In the genomic region with DNA sequence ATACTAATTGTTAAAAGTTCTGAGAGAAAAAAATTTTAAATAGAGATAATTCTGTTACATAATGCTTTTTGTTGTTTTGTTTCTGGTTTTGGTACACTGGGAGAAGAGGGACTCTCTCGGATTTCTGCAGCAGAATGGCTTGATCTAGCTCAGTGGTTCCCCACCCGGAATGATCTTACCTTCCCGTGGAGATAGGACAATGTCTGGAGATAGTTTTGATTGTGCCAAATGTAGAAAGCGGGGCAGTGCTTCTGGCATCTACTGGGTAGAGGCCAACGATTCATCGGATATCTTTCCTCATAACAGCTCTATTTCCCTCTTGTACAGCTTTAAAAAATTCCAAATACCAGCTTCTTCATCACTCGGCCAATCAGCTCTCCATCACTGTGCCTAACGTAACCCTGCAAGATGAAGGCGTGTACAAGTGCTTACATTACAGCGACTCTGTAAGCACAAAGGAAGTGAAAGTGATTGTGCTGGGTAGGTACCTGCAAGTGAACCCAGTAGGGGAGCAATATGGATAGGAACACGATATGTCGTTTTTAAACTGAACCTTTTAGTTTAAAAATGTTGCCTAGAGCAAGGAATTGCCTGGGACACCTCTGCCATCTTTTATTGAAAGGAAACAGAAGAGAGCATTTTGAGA, we compare ENCODE assay signal across 11 cellular contexts. TPM values are rescaled to one million over a fixed set of nuclear protein-coding genes. Genes with fewer than 3 reads are reported as not detected.
A peak's percentile ranks its signal among the peaks of the same experiment; 100 is the strongest.
DNase-seq lines count a peak whose midpoint lies in the region; ATAC-seq, FAIRE-seq and TF ChIP-seq lines count a peak whose summit lies in the region.
"Had no signal": no experiment of that assay in that cellular context is flagged by ENCODE, and none has a peak within 500 bp of the region (broad histone marks: within the 10 kb centered on the region; RNA-seq: fewer than 3 reads in every experiment).

No MANE protein-coding gene starts in this region.

- ATAC-seq in GM21390 (IDR thresholded peaks at IDR 0.05; ENCODE audit: unreplicated experiment), result peak; percentile 67
- peak; percentile 66 for ATAC-seq in effector memory CD8-positive, alpha-beta T cell (replicated peaks)
- ATAC-seq in sciatic nerve, result no peak
- ATAC-seq: left colon had no signal

- peak overlapping the region; percentile 62 to 69 for H3K4me3 Mint-ChIP-seq in effector memory CD8-positive, alpha-beta T cell
- no peak overlapping the region for H3K4me3 Mint-ChIP-seq in HFFc6

- peak; percentile 97 for FAIRE-seq in GM12891 (lab: Jason Lieb, UNC)

- H3K36me3 Mint-ChIP-seq in effector memory CD8-positive, alpha-beta T cell (ENCODE audit: insufficient read depth), result peaks cover 47% of the 10 kb centered on the region
- no peaks in the 10 kb centered on the region for H3K36me3 Mint-ChIP-seq in HFFc6 (ENCODE audit: low read depth)

- H3K27ac Mint-ChIP-seq in effector memory CD8-positive, alpha-beta T cell, result peak overlapping the region; percentile 81 to 98
- H3K27ac Mint-ChIP-seq in HFFc6, result no peak overlapping the region

- peak; percentile 47; the same call in 1 of the 2 replicates for TF ChIP-seq POLR2A in GM12891 (IDR thresholded peaks at IDR 0.05; ENCODE audit: low read depth, low read length)

- no peaks in the 10 kb centered on the region for H3K27me3 Mint-ChIP-seq in effector memory CD8-positive, alpha-beta T cell
- peaks cover 1% of the 10 kb centered on the region; the same call in 1 of the 2 replicates for H3K27me3 Mint-ChIP-seq in HFFc6 (ENCODE audit: insufficient read depth)

- intact Hi-C loops in sciatic nerve (cut with DNase I), result loop anchor here (5.0 to 10.0 kb wide), 2 partner anchors 57 to 149 kb away; no protein-coding TSS in a partner anchor

- no peak for TF ChIP-seq CTCF in HFFc6 (IDR thresholded peaks at IDR 0.05)

- H3K9me3 Mint-ChIP-seq in effector memory CD8-positive, alpha-beta T cell, result no peaks in the 10 kb centered on the region
- no peaks in the 10 kb centered on the region for H3K9me3 Mint-ChIP-seq in HFFc6

- DNase-seq in GM12891 (ENCODE audit: insufficient read length, low spot score) (no peak), MV-4-11 (lab: John Stamatoyannopoulos, UW) (peak; percentile 28), sciatic nerve (ENCODE audit: low spot score) (no peak), NCI-H128 (lab: John Stamatoyannopoulos, UW; ENCODE audit: unreplicated experiment) (no peak), COLO829 (ENCODE audit: low spot score) (no peak), HFFc6 (no peak)
- peak in 1 of 3 experiments; percentile 12 for DNase-seq in effector memory CD8-positive, alpha-beta T cell
- DNase-seq: effector CD8-positive, alpha-beta T cell; GF-D8; left colon had no signal

- H3K4me1 Mint-ChIP-seq in effector memory CD8-positive, alpha-beta T cell (ENCODE audit: low read depth in 2 of 2), result peaks cover 52 to 68% of the 10 kb centered on the region in 2 donors
- peaks cover 44% of the 10 kb centered on the region for H3K4me1 Mint-ChIP-seq in HFFc6 (ENCODE audit: low read depth)

TF ChIP-seq in GM12891, 5 proteins besides CTCF, POLR2A, EP300 and RAD21:
- peak; percentile 6; the same call in 1 of the 2 replicates for TF ChIP-seq TAF1 (IDR thresholded peaks at IDR 0.05; ENCODE audit: low read depth, low read length)
- TF ChIP-seq SPI1 (IDR thresholded peaks at IDR 0.05; ENCODE audit: low read depth, low read length), result peak; percentile 96
- no peak for TF ChIP-seq PAX5 (IDR thresholded peaks at IDR 0.05; ENCODE audit: insufficient read depth, low read length, severe bottlenecking)

RNA-seq across cellular contexts. Expression of a gene that starts 13.2 kb away (rescaled TPM):
- 0.94 TPM for polyA plus RNA-seq in GM12891 (2012; ENCODE audit: low read depth, missing spikeins)
- total RNA-seq in sciatic nerve, result 1.9 TPM
- total RNA-seq in HFFc6 (2021; fragmentation: NEBNext Ultra II Directional; extraction: Animal tissue kit (Norgen Biotek cat#: 25700)), result not detected

RNA-seq across cellular contexts. Expression of a gene that starts 31.1 kb away (rescaled TPM):
- 2.4 TPM for polyA plus RNA-seq in GM12891 (2012; ENCODE audit: low read depth, missing spikeins)
- 13.3 TPM for total RNA-seq in sciatic nerve
- total RNA-seq in HFFc6 (2021; fragmentation: NEBNext Ultra II Directional; extraction: Animal tissue kit (Norgen Biotek cat#: 25700)), result 1 to 10 TPM; 5.2 to 6.4 (median 5.7) TPM
